ENCODE assay signal across 9 cellular contexts in genomic region chr19:29872224-29872731, GRCh38.
DNase-seq lines count a peak whose midpoint lies in the region; TF ChIP-seq lines count a peak whose summit lies in the region.
"Had no signal": no experiment of that assay in that cellular context is flagged by ENCODE, and none has a peak within 500 bp of the region (broad histone marks: within the 10 kb centered on the region; RNA-seq: fewer than 3 reads in every experiment).

No MANE protein-coding gene starts in this region.

- H3K36me3 ChIP-seq in effector memory CD4-positive, alpha-beta T cell (ENCODE audit: control insufficient read depth, insufficient read depth, low read length) = no peaks in the 10 kb centered on the region

- peak overlapping the region; percentile 63 for H3K4me3 Mint-ChIP-seq in activated naive CD4-positive, alpha-beta T cell treated with anti-CD3 and anti-CD28 coated beads, Interleukin-2, amount 50 U/mL, for 24 hours

- no peaks in the 10 kb centered on the region for H3K9me3 ChIP-seq in effector memory CD4-positive, alpha-beta T cell (ENCODE audit: control insufficient read depth, low read length)

- no peaks in the 10 kb centered on the region for H3K9me3 Mint-ChIP-seq in activated naive CD4-positive, alpha-beta T cell treated with anti-CD3 and anti-CD28 coated beads, Interleukin-2, amount 50 U/mL, for 24 hours

- no peaks in the 10 kb centered on the region for H3K36me3 Mint-ChIP-seq in activated naive CD4-positive, alpha-beta T cell treated with anti-CD3 and anti-CD28 coated beads, Interleukin-2, amount 50 U/mL, for 24 hours

- peaks cover 10% of the 10 kb centered on the region for H3K27me3 ChIP-seq in effector memory CD4-positive, alpha-beta T cell (replicated peaks; ENCODE audit: control insufficient read depth, insufficient read depth, low read length, poor library complexity, severe bottlenecking)

- peaks cover 13% of the 10 kb centered on the region for H3K27me3 Mint-ChIP-seq in activated naive CD4-positive, alpha-beta T cell treated with anti-CD3 and anti-CD28 coated beads, Interleukin-2, amount 50 U/mL, for 24 hours

- no peak overlapping the region for H3K27ac Mint-ChIP-seq in activated naive CD4-positive, alpha-beta T cell treated with anti-CD3 and anti-CD28 coated beads, Interleukin-2, amount 50 U/mL, for 24 hours

- peak; percentile 7 for TF ChIP-seq CTCF in AG09309 (IDR thresholded peaks at IDR 0.05; ENCODE audit: control insufficient read depth, insufficient read depth, low read depth, low read length, missing control alignments)
- TF ChIP-seq CTCF in GM12875 (IDR thresholded peaks at IDR 0.05; ENCODE audit: borderline replicate concordance, insufficient read depth, low read depth, low read length) = peak; percentile 36; the same call in 1 of the 2 replicates

- H3K4me3 ChIP-seq in AG09309 (ENCODE audit: control insufficient read depth, low read depth, low read length) (no peak overlapping the region), GM12875 (ENCODE audit: low read depth, low read length) (no peak overlapping the region)
- H3K4me3 ChIP-seq in effector memory CD4-positive, alpha-beta T cell (ENCODE audit: insufficient read depth, low read depth, low read length, poor library complexity, severe bottlenecking) = no peak overlapping the region

- H3K4me1 ChIP-seq in effector memory CD4-positive, alpha-beta T cell (ENCODE audit: control insufficient read depth, insufficient read depth, low read length, poor library complexity, severe bottlenecking) = peaks cover 16% of the 10 kb centered on the region

- DNase-seq in AG09309 (ENCODE audit: low read depth) = no peak
- DNase-seq in left kidney (ENCODE audit: low read depth, low spot score) = peak; percentile 80
- no peak for DNase-seq in effector memory CD4-positive, alpha-beta T cell
- DNase-seq in DMS114 treated with DMSO at 0.1 percent for 48 hours (lab: John Stamatoyannopoulos, UW; ENCODE audit: unreplicated experiment) = no peak
- no peak for DNase-seq in KG1 (lab: John Stamatoyannopoulos, UW)
- DNase-seq in COR-L47 (lab: John Stamatoyannopoulos, UW) = no peak

- no peaks in the 10 kb centered on the region for H3K4me1 Mint-ChIP-seq in activated naive CD4-positive, alpha-beta T cell treated with anti-CD3 and anti-CD28 coated beads, Interleukin-2, amount 50 U/mL, for 24 hours

- H3K27ac ChIP-seq in effector memory CD4-positive, alpha-beta T cell (ENCODE audit: insufficient read depth, low read length, poor library complexity, severe bottlenecking) = no peak overlapping the region
- H3K27ac ChIP-seq: coronary artery had no signal
